8 cellular contexts compared by ENCODE assay signal in genomic region chr2:174546519-174547506, GRCh38. TPM values are rescaled to one million over a fixed set of nuclear protein-coding genes. Genes with fewer than 3 reads are reported as not detected.
DNase-seq lines count a peak whose midpoint lies in the region; ATAC-seq and TF ChIP-seq lines count a peak whose summit lies in the region.

No MANE protein-coding gene starts in this region.

- in situ Hi-C loops in gastrocnemius medialis (cut with MboI; ENCODE audit: low sequenced_read_pairs in 4 of 4) = no loop called here

- peak overlapping the region; percentile 34 for H3K4me3 ChIP-seq in SJCRH30
- H3K4me3 ChIP-seq in gastrocnemius medialis = no peak overlapping the region

- ATAC-seq in gastrocnemius medialis = no peak
- no peak for ATAC-seq in HG02884 (IDR thresholded peaks at IDR 0.05; ENCODE audit: unreplicated experiment)

- H3K4me1 Mint-ChIP-seq in HFFc6 (ENCODE audit: low read depth) = 0 out of 2 replicates have a peak, but pooled peaks cover 5% of the 10 kb centered on the region

- no peak overlapping the region for H3K4me3 Mint-ChIP-seq in HFFc6

- no peaks in the 10 kb centered on the region for H3K36me3 ChIP-seq in SJCRH30
- no peaks in the 10 kb centered on the region for H3K36me3 ChIP-seq in gastrocnemius medialis

- H3K27me3 Mint-ChIP-seq in HFFc6 (ENCODE audit: insufficient read depth) = peaks cover 26% of the 10 kb centered on the region

- DNase-seq in NCI-H1436 (lab: John Stamatoyannopoulos, UW) (peak; percentile 52), NCI-H1436 treated with DMSO at 0.1 percent for 48 hours (lab: John Stamatoyannopoulos, UW) (no peak), HFFc6 (peak; percentile 53), SJCRH30 (peak; percentile 74 to 83), dedifferentiated amniotic fluid mesenchymal stem cell (ENCODE audit: extremely low spot score) (peak; percentile 18), middle frontal gyrus (ENCODE audit: extremely low spot score, low spot score) (peak; percentile 52), gastrocnemius medialis (no peak)

- H3K27ac Mint-ChIP-seq in HFFc6 = no peak overlapping the region

- H3K9me3 ChIP-seq in SJCRH30 (replicated peaks) = no peaks in the 10 kb centered on the region
- H3K9me3 ChIP-seq in gastrocnemius medialis = no peaks in the 10 kb centered on the region

- H3K4me1 ChIP-seq in SJCRH30 (peaks cover 23% of the 10 kb centered on the region), gastrocnemius medialis (no peaks in the 10 kb centered on the region)

- no peaks in the 10 kb centered on the region for H3K36me3 Mint-ChIP-seq in HFFc6 (ENCODE audit: low read depth)

- TF ChIP-seq CTCF in HFFc6 (IDR thresholded peaks at IDR 0.05) (peak; percentile 69), gastrocnemius medialis (IDR thresholded peaks at IDR 0.05 in 4 of 5, conservative IDR thresholded peaks at IDR 0.05 in 1 of 5) (no peak)

- intact Hi-C loops in gastrocnemius medialis (cut with DNase I; ENCODE audit: low total_unique reads) = no loop called here

- no peaks in the 10 kb centered on the region for H3K9me3 Mint-ChIP-seq in HFFc6

- H3K27me3 ChIP-seq in SJCRH30 (no peaks in the 10 kb centered on the region), gastrocnemius medialis (no peaks in the 10 kb centered on the region)

- H3K27ac ChIP-seq in SJCRH30 (peak overlapping the region; percentile 10; the same call in 1 of the 2 replicates), gastrocnemius medialis (no peak overlapping the region)

- TF ChIP-seq POLR2A in gastrocnemius medialis (IDR thresholded peaks at IDR 0.05) = no peak

RNA-seq across cellular contexts. Expression of gene WIPF1, which starts 50.8 kb away (rescaled TPM):
- total RNA-seq in HFFc6 (2021; fragmentation: NEBNext Ultra II Directional; extraction: Animal tissue kit (Norgen Biotek cat#: 25700)) = 10 to 100 TPM; 33.0 to 41.7 (median 38.5) TPM
- 14.8 and 18.8 TPM in 2 replicates for total RNA-seq in SJCRH30 (2014; rRNA removed; shearing (Covaris generic))
- 1 to 10 TPM; 3.1 to 8.4 (median 4.9) TPM for total RNA-seq in gastrocnemius medialis

RNA-seq across cellular contexts. Expression of gene GPR155, which starts 60.0 kb away (rescaled TPM):
- 1 to 10 TPM; 3.2 to 8.3 (median 4.4) TPM for total RNA-seq in HFFc6 (2021; fragmentation: NEBNext Ultra II Directional; extraction: Animal tissue kit (Norgen Biotek cat#: 25700))
- total RNA-seq in SJCRH30 (2014; rRNA removed; shearing (Covaris generic)) = 13.5 and 14.1 TPM in 2 replicates
- 10 to 100 TPM in 1 of 4 donors, 1 to 10 TPM in 3; 4.0 to 12.7 (median 7.3) TPM for total RNA-seq in gastrocnemius medialis

Comparison
In these comparisons a context has a peak if more than half of its experiments do, and no peak if none do; other contexts are left out.
1. DNase-seq: peak in NCI-H1436 (single experiment), HFFc6 (single experiment), SJCRH30 (2 of 2), dedifferentiated amniotic fluid mesenchymal stem cell (single experiment) and middle frontal gyrus (single experiment); none in NCI-H1436 treated with DMSO at 0.1 percent for 48 hours (single experiment) and gastrocnemius medialis (0 of 2).